Comparison of ENCODE assay signal across 34 cellular contexts in the genomic region with DNA sequence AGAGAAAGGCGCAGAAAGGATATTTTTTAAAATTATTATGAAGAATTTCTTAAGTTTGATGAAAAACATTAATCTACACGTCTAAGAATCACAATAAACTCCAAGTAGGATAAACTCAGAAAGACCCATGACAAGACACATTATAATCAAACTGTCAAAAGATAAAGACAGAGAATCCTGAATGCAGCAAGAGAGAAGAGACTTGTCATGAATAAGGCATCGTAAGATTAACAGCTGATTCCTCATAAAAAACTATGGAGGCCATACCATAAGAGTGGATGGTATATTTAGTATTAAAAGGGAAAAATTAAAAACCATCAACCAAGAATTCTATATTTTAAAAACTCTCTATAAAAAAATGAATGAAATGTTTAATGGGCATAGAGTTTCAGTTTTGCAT.
"Had no signal": no experiment of that assay in that cellular context is flagged by ENCODE, and none has a peak within 500 bp of the region (broad histone marks: within the 10 kb centered on the region; RNA-seq: fewer than 3 reads in every experiment).

No MANE protein-coding gene starts in this region.

- H3K4me1 ChIP-seq: ascending aorta, breast epithelium had no signal

- H3K9me3 Mint-ChIP-seq: activated naive CD4-positive, alpha-beta T cell treated with anti-CD3 and anti-CD28 coated beads for 36 hours; activated naive CD8-positive, alpha-beta T cell treated with anti-CD3 and anti-CD28 coated beads for 36 hours; activated T-cell treated with anti-CD3 and anti-CD28 coated beads, Interleukin-2, amount 50 U/mL, for 4 hours; effector memory CD8-positive, alpha-beta T cell; T-helper 1 cell treated with Interleukin-12 subunit alpha and Interleukin-12 subunit beta and Interleukin-4 antibody, amounts not matched to agents 30 μg/mL and 1 μg/mL, for 36 hours; T-helper 2 cell treated with Interferon-gamma antibody and Interleukin-4, amounts not matched to agents 5 μg/mL and 100 μg/mL, for 36 hours had no signal

- H3K27ac Mint-ChIP-seq: activated CD4-positive, alpha-beta memory T cell treated with anti-CD3 and anti-CD28 coated beads, Interleukin-2, amount 10 ng/mL, durations not matched to agents 7 days and 5 days; activated CD4-positive, alpha-beta T cell treated with anti-CD3 and anti-CD28 coated beads, Interleukin-2, amount 10 ng/mL, durations not matched to agents 7 days and 5 days; activated naive CD4-positive, alpha-beta T cell treated with anti-CD3 and anti-CD28 coated beads for 36 hours; activated naive CD4-positive, alpha-beta T cell treated with anti-CD3 and anti-CD28 coated beads, Interleukin-2, amount 50 U/mL, for 24 hours; activated naive CD8-positive, alpha-beta T cell treated with anti-CD3 and anti-CD28 coated beads for 36 hours; activated T-helper 17 cell treated with anti-CD3 and anti-CD28 coated beads, Interleukin-2, amount 50 U/mL, for 72 hours; brain; T-cell; T-helper 1 cell treated with Interleukin-12 subunit alpha and Interleukin-12 subunit beta and Interleukin-4 antibody, amounts not matched to agents 30 μg/mL and 1 μg/mL, for 36 hours; T-helper 2 cell treated with Interferon-gamma antibody and Interleukin-4, amounts not matched to agents 5 μg/mL and 100 μg/mL, for 36 hours had no signal

- H3K79me2 ChIP-seq: hepatocyte had no signal

- H3K4me3 Mint-ChIP-seq: activated CD4-positive, alpha-beta memory T cell treated with anti-CD3 and anti-CD28 coated beads, Interleukin-2, amount 10 ng/mL, durations not matched to agents 7 days and 5 days; activated CD4-positive, alpha-beta T cell treated with anti-CD3 and anti-CD28 coated beads, Interleukin-2, amount 10 ng/mL, durations not matched to agents 7 days and 5 days; activated naive CD4-positive, alpha-beta T cell treated with anti-CD3 and anti-CD28 coated beads for 36 hours; activated naive CD4-positive, alpha-beta T cell treated with anti-CD3 and anti-CD28 coated beads, Interleukin-2, amount 50 U/mL, for 24 hours; activated naive CD8-positive, alpha-beta T cell treated with anti-CD3 and anti-CD28 coated beads for 36 hours; activated T-cell treated with anti-CD3 and anti-CD28 coated beads, Interleukin-2, amount 50 U/mL, for 4 hours; activated T-helper 17 cell treated with anti-CD3 and anti-CD28 coated beads, Interleukin-2, amount 50 U/mL, for 72 hours; brain; effector memory CD8-positive, alpha-beta T cell; T-cell; T-helper 1 cell treated with Interleukin-12 subunit alpha and Interleukin-12 subunit beta and Interleukin-4 antibody, amounts not matched to agents 30 μg/mL and 1 μg/mL, for 36 hours; T-helper 2 cell treated with Interferon-gamma antibody and Interleukin-4, amounts not matched to agents 5 μg/mL and 100 μg/mL, for 36 hours had no signal

- H3K27me3 Mint-ChIP-seq: activated CD4-positive, alpha-beta memory T cell treated with anti-CD3 and anti-CD28 coated beads, Interleukin-2, amount 10 ng/mL, durations not matched to agents 7 days and 5 days; activated CD4-positive, alpha-beta T cell treated with anti-CD3 and anti-CD28 coated beads, Interleukin-2, amount 10 ng/mL, durations not matched to agents 7 days and 5 days; activated naive CD4-positive, alpha-beta T cell treated with anti-CD3 and anti-CD28 coated beads, Interleukin-2, amount 50 U/mL, for 24 hours; activated naive CD8-positive, alpha-beta T cell treated with anti-CD3 and anti-CD28 coated beads for 36 hours; activated T-helper 17 cell treated with anti-CD3 and anti-CD28 coated beads, Interleukin-2, amount 50 U/mL, for 72 hours; brain; effector memory CD8-positive, alpha-beta T cell; T-cell had no signal

- H3K27ac ChIP-seq: ascending aorta, breast epithelium, cardiac muscle cell, esophagus muscularis mucosa, foreskin keratinocyte, gastrocnemius medialis, heart right ventricle, hepatocyte, WERI-Rb-1 had no signal

- FAIRE-seq: colon had no signal

- H3K36me3 ChIP-seq: breast epithelium had no signal

- H3K9me3 ChIP-seq: ascending aorta, breast epithelium, esophagus muscularis mucosa, gastrocnemius medialis, heart right ventricle had no signal

- H3K4me1 Mint-ChIP-seq: brain had no signal

- DNase-seq: activated CD4-positive, alpha-beta memory T cell treated with anti-CD3 and anti-CD28 coated beads, Interleukin-2, amount 10 ng/mL, durations not matched to agents 7 days and 5 days; activated CD4-positive, alpha-beta T cell treated with anti-CD3 and anti-CD28 coated beads for 4 hours; activated CD4-positive, alpha-beta T cell treated with anti-CD3 and anti-CD28 coated beads, Interleukin-2, amount 10 ng/mL, durations not matched to agents 7 days and 5 days; activated CD4-positive, alpha-beta T cell treated with anti-CD3 and anti-CD28 coated beads, Interleukin-2, amount 50 U/mL, for 4 hours; activated CD4-positive, CD25-positive, alpha-beta regulatory T cell; activated CD4-positive, CD25-positive, alpha-beta regulatory T cell treated with anti-CD3 and anti-CD28 coated beads, Interleukin-2, amount 50 U/mL, for 72 hours; activated CD8-positive, alpha-beta memory T cell treated with anti-CD3 and anti-CD28 coated beads, Interleukin-2, amount 50 U/mL, for 48 hours; activated effector memory CD4-positive, alpha-beta T cell treated with Interleukin-2 at 50 U/mL for 16 hours; activated naive CD4-positive, alpha-beta T cell treated with anti-CD3 and anti-CD28 coated beads for 36 hours; activated naive CD8-positive, alpha-beta T cell treated with anti-CD3 and anti-CD28 coated beads for 36 hours; activated T-cell treated with anti-CD3 and anti-CD28 coated beads for 4 hours; activated T-cell treated with anti-CD3 and anti-CD28 coated beads, Interleukin-2, amount 50 U/mL, for 4 hours; cortex of kidney; dermis blood vessel endothelial cell; effector CD4-positive, alpha-beta T cell; effector memory CD8-positive, alpha-beta T cell; erythroblast; foreskin keratinocyte; gastrocnemius medialis; heart right ventricle; T-cell; T1000; WERI-Rb-1 had no signal

- H3K4me2 ChIP-seq: hepatocyte had no signal

- H3K4me3 ChIP-seq: ascending aorta, breast epithelium, cardiac muscle cell, esophagus muscularis mucosa, gastrocnemius medialis, heart right ventricle, hepatocyte had no signal

- H2AFZ ChIP-seq: hepatocyte had no signal

- ATAC-seq: activated T-cell treated with anti-CD3 and anti-CD28 coated beads, Interleukin-2, amount 50 U/mL, for 4 hours; activated T-helper 17 cell treated with anti-CD3 and anti-CD28 coated beads, Interleukin-2, amount 50 U/mL, for 72 hours; effector memory CD8-positive, alpha-beta T cell; foreskin keratinocyte; gastrocnemius medialis; heart right ventricle; T-cell had no signal

- H3K27me3 ChIP-seq: ascending aorta, breast epithelium, cardiac muscle cell, esophagus muscularis mucosa, foreskin keratinocyte, gastrocnemius medialis, heart right ventricle, hepatocyte had no signal
